In the genomic region with DNA sequence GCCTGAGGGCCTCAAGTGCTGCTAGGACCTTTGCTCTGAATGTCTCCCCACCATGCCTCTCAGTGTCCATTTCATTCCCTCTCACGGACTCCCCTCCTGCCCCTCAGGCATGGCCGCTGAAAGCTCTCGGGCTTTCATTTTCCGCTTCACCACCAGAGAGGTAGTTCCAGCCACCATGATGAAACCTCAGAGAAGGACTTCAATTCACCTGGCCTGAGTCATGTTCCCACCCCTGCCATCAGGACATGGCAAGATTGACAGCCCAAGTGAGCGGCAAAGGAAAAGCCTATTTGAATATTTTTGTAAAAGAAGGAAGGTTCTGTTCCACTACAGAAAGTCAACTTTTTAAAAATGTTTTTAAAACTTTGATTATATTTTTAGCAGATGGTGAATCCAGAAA, we compare ENCODE assay signal across 8 cellular contexts.
"Had no signal": no experiment of that assay in that cellular context is flagged by ENCODE, and none has a peak within 500 bp of the region (broad histone marks: within the 10 kb centered on the region; RNA-seq: fewer than 3 reads in every experiment).

No MANE protein-coding gene starts in this region.

- FAIRE-seq: G401.6, GM12878, GM12891, GM12892, GM18507, GM19239 had no signal

- H3K4me3 ChIP-seq: GM12878 had no signal

- ATAC-seq: GM12878 had no signal

- DNase-seq: GDM1, GF-D8 had no signal
